ENCODE assay signal across 10 cellular contexts in the genomic region with DNA sequence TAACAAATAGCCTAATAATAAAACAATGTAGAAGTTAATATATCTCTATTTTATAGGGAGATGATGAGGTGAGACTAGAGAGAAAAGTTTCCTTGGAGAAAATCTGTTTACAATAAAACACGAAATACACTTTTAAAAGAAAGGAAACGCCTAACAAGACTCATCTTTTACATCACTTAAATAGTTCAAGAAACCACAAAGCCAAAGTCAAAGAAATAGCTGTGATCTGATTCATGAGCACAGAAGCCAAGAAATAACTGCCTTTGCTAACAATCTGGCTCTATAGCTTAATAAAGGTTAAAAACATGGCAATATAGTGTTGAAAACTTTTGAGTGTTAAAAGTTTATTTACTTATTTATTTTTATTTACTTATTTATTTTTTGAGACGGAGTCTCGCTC.
A peak's percentile ranks its signal among the peaks of the same experiment; 100 is the strongest.
DNase-seq lines count a peak whose midpoint lies in the region; ATAC-seq, FAIRE-seq and TF ChIP-seq lines count a peak whose summit lies in the region.
"Had no signal": no experiment of that assay in that cellular context is flagged by ENCODE, and none has a peak within 500 bp of the region (broad histone marks: within the 10 kb centered on the region; RNA-seq: fewer than 3 reads in every experiment).

No MANE protein-coding gene starts in this region.

- no peak for FAIRE-seq in D721Med (lab: Jason Lieb, UNC)

- H3K4me1 ChIP-seq in SJSA1 (replicated peaks) = peaks cover 36% of the 10 kb centered on the region

- DNase-seq in SIG-M5 treated with dmso at 0.1 percent for 504 hours (lab: John Stamatoyannopoulos, UW; ENCODE audit: unreplicated experiment) = peak; percentile 9
- DNase-seq in SIG-M5 (lab: John Stamatoyannopoulos, UW) = no peak
- peak in 1 of 2 experiments; percentile 95 for DNase-seq in SJSA1 (ENCODE audit: low read depth in 1 of 2, low spot score in 2 of 2)
- DNase-seq in fibroblast of peridontal ligament (ENCODE audit: extremely low read depth) = peak; percentile 98
- no peak for DNase-seq in stimulated activated effector memory CD8-positive, alpha-beta T cell treated with anti-CD3 and anti-CD28 coated beads, Interleukin-12 subunit alpha, Interleukin-12 subunit beta, amount 100 ng/mL, for 72 hours (ENCODE audit: low spot score in 2 of 2)
- DNase-seq in DMS 273 treated with DMSO at 0.1 percent for 48 hours (lab: John Stamatoyannopoulos, UW) = no peak
- no peak for DNase-seq in D721Med (ENCODE audit: insufficient read length, low spot score)
- DNase-seq: 8988T had no signal

- H3K9me3 ChIP-seq in SJSA1 (replicated peaks) = no peaks in the 10 kb centered on the region

- H3K36me3 Mint-ChIP-seq in stimulated activated effector memory CD8-positive, alpha-beta T cell treated with anti-CD3 and anti-CD28 coated beads, Interleukin-12 subunit alpha, Interleukin-12 subunit beta, amount 100 ng/mL, for 72 hours = no peaks in the 10 kb centered on the region

- no peaks in the 10 kb centered on the region for H3K9me3 Mint-ChIP-seq in stimulated activated effector memory CD8-positive, alpha-beta T cell treated with anti-CD3 and anti-CD28 coated beads, Interleukin-12 subunit alpha, Interleukin-12 subunit beta, amount 100 ng/mL, for 72 hours

- no peak overlapping the region for H3K4me3 Mint-ChIP-seq in stimulated activated effector memory CD8-positive, alpha-beta T cell treated with anti-CD3 and anti-CD28 coated beads, Interleukin-12 subunit alpha, Interleukin-12 subunit beta, amount 100 ng/mL, for 72 hours

- peak; percentile 69 for ATAC-seq in stimulated activated effector memory CD8-positive, alpha-beta T cell treated with anti-CD3 and anti-CD28 coated beads, Interleukin-12 subunit alpha, Interleukin-12 subunit beta, amount 100 ng/mL, for 72 hours
- no peak for ATAC-seq in HG02678 (IDR thresholded peaks at IDR 0.05; ENCODE audit: unreplicated experiment)

- TF ChIP-seq CTCF in D721Med (IDR thresholded peaks at IDR 0.05; ENCODE audit: insufficient read depth, missing control alignments) = no peak

- H3K4me1 Mint-ChIP-seq in stimulated activated effector memory CD8-positive, alpha-beta T cell treated with anti-CD3 and anti-CD28 coated beads, Interleukin-12 subunit alpha, Interleukin-12 subunit beta, amount 100 ng/mL, for 72 hours = peaks cover 33% of the 10 kb centered on the region

- no peaks in the 10 kb centered on the region for H3K27me3 ChIP-seq in SJSA1 (replicated peaks)

- peak overlapping the region; percentile 99 for H3K27ac ChIP-seq in SJSA1

- peak overlapping the region; percentile 45 for H3K4me3 ChIP-seq in SJSA1
- H3K4me3 ChIP-seq: lung had no signal

- H3K27ac Mint-ChIP-seq in stimulated activated effector memory CD8-positive, alpha-beta T cell treated with anti-CD3 and anti-CD28 coated beads, Interleukin-12 subunit alpha, Interleukin-12 subunit beta, amount 100 ng/mL, for 72 hours = peak overlapping the region; percentile 32

- H3K36me3 ChIP-seq in SJSA1 = peaks cover 26% of the 10 kb centered on the region

Comparison
In these comparisons a context has a peak if more than half of its experiments do, and no peak if none do; other contexts are left out.
1. DNase-seq: peak in SIG-M5 treated with dmso at 0.1 percent for 504 hours (single experiment) and fibroblast of peridontal ligament (single experiment); none in SIG-M5 (single experiment), stimulated activated effector memory CD8-positive, alpha-beta T cell treated with anti-CD3 and anti-CD28 coated beads, Interleukin-12 subunit alpha, Interleukin-12 subunit beta, amount 100 ng/mL, for 72 hours (0 of 2), DMS 273 treated with DMSO at 0.1 percent for 48 hours (single experiment) and D721Med (single experiment).